ENCODE assay signal across 1 cellular context in genomic region chr3:182704926-182705325, GRCh38.
TF ChIP-seq lines count a peak whose summit lies in the region.

No MANE protein-coding gene starts in this region.

TF ChIP-seq in K562, 482 proteins besides CTCF, POLR2A, EP300 and RAD21 (continued from another document):
- TF ChIP-seq, protein P1, sequence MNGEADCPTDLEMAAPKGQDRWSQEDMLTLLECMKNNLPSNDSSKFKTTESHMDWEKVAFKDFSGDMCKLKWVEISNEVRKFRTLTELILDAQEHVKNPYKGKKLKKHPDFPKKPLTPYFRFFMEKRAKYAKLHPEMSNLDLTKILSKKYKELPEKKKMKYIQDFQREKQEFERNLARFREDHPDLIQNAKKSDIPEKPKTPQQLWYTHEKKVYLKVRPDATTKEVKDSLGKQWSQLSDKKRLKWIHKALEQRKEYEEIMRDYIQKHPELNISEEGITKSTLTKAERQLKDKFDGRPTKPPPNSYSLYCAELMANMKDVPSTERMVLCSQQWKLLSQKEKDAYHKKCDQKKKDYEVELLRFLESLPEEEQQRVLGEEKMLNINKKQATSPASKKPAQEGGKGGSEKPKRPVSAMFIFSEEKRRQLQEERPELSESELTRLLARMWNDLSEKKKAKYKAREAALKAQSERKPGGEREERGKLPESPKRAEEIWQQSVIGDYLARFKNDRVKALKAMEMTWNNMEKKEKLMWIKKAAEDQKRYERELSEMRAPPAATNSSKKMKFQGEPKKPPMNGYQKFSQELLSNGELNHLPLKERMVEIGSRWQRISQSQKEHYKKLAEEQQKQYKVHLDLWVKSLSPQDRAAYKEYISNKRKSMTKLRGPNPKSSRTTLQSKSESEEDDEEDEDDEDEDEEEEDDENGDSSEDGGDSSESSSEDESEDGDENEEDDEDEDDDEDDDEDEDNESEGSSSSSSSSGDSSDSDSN (IDR thresholded peaks at IDR 0.05; ENCODE audit: borderline replicate concordance in 1 of 2, low read depth in 2 of 2, low read length in 2 of 2) = peak in 1 of 2 experiments; percentile 35; a peak in 1 of 4 replicates
- TF ChIP-seq JUND (IDR thresholded peaks at IDR 0.05; ENCODE audit: borderline replicate concordance, low read depth, low read length) = no peak
- no peak for TF ChIP-seq JUND (tag; IDR thresholded peaks at IDR 0.05; ENCODE audit: borderline replicate concordance, low read depth, low read length)
- no peak for TF ChIP-seq IRF2 (CRISPR knock-in tag; IDR thresholded peaks at IDR 0.05)
- TF ChIP-seq LARP7 (IDR thresholded peaks at IDR 0.05) = no peak
- TF ChIP-seq MEIS2 (IDR thresholded peaks at IDR 0.05; ENCODE audit: partially characterized antibody) = peak; percentile 63
- no peak for TF ChIP-seq SREBF1 (IDR thresholded peaks at IDR 0.05; ENCODE audit: borderline replicate concordance, low read depth, low read length)
- TF ChIP-seq POLR2B (IDR thresholded peaks at IDR 0.05; ENCODE audit: low read depth, partially characterized antibody) = no peak
- TF ChIP-seq, protein P2, sequence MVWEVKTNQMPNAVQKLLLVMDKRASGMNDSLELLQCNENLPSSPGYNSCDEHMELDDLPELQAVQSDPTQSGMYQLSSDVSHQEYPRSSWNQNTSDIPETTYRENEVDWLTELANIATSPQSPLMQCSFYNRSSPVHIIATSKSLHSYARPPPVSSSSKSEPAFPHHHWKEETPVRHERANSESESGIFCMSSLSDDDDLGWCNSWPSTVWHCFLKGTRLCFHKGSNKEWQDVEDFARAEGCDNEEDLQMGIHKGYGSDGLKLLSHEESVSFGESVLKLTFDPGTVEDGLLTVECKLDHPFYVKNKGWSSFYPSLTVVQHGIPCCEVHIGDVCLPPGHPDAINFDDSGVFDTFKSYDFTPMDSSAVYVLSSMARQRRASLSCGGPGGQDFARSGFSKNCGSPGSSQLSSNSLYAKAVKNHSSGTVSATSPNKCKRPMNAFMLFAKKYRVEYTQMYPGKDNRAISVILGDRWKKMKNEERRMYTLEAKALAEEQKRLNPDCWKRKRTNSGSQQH (CRISPR knock-in tag; IDR thresholded peaks at IDR 0.05) = no peak
- TF ChIP-seq POLR2AphosphoS5 (IDR thresholded peaks at IDR 0.05; ENCODE audit: control insufficient read depth, insufficient read depth, low read depth, low read length) = no peak
- TF ChIP-seq ZNF134 (CRISPR knock-in tag; conservative IDR thresholded peaks at IDR 0.05) = no peak
- TF ChIP-seq, protein P3, sequence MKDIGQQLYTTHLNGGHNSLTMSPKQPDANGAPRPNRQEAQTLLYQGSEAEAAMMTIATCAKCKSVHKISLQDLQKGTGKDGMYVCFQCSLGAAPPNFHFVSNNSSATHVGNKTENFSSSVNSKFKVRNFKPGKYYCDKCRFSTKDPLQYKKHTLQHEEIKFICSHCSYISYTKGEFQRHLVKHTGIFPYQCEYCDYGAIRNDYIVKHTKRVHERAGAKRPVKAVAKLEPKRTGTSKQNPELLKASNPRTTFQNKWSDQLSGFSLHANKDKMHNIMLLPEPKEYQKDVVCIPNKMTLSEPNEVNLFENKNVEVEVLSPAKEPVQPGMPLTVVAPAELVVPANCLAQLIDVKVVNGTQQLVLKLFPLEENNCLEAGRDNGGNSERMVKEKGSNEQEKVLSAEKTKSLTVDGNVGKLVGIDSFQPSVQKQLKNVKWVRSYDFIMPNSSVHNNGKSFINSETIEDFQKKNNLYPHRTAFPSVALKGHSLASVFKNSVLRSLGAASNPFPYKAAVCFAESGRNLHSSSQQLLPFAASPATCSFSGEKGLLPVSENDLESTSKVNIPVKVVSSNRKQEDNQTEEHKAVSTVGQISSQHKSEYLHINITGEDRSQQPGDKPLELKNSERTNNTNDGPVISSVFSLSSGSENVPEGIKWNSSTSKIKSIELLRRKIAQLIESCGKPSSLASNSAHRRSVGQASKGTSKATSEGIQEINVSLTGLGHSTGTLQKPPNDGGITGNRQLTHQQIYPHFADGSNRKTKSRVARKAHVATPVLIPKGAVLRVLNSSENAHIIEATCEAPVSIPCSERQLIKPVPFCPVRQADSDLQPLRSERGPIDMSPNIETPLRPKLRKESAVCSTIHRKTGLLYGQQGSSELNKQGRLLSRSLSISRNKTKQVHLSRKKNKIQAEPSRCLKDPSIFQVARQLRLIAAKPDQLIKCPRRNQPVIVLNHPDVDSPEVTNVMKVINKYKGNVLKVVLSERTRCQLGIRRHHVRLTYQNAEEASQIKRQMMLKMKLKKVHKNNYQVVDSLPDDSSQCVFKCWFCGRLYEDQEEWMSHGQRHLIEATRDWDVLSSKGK (CRISPR knock-in tag; IDR thresholded peaks at IDR 0.05) = no peak
- TF ChIP-seq C11orf30 (IDR thresholded peaks at IDR 0.05; ENCODE audit: low read depth) = peak; percentile 81
- TF ChIP-seq RBM17 (IDR thresholded peaks at IDR 0.05; ENCODE audit: borderline replicate concordance, low read depth, low read length) = no peak
- 0 out of 2 replicates have a peak, but pooled peaks have one; percentile 17 for TF ChIP-seq SMARCA4 (IDR thresholded peaks at IDR 0.05)
- TF ChIP-seq RBBP5 (IDR thresholded peaks at IDR 0.05; ENCODE audit: borderline replicate concordance, insufficient read depth, low read length, poor library complexity, severe bottlenecking) = no peak
- peak; percentile 23; the same call in 1 of the 2 replicates for TF ChIP-seq CTBP1 (IDR thresholded peaks at IDR 0.05; ENCODE audit: borderline replicate concordance)
- no peak for TF ChIP-seq HNRNPUL1 (IDR thresholded peaks at IDR 0.05; ENCODE audit: low read length)
- no peak for TF ChIP-seq ZBTB43 (CRISPR knock-in tag; IDR thresholded peaks at IDR 0.05)
- TF ChIP-seq ZNF232 (CRISPR knock-in tag; IDR thresholded peaks at IDR 0.05) = no peak
- TF ChIP-seq, protein P4, sequence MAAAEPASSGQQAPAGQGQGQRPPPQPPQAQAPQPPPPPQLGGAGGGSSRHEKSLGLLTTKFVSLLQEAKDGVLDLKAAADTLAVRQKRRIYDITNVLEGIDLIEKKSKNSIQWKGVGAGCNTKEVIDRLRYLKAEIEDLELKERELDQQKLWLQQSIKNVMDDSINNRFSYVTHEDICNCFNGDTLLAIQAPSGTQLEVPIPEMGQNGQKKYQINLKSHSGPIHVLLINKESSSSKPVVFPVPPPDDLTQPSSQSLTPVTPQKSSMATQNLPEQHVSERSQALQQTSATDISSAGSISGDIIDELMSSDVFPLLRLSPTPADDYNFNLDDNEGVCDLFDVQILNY (CRISPR knock-in tag; IDR thresholded peaks at IDR 0.05) = no peak
